Comparison of ENCODE assay signal across 9 cellular contexts in the genomic region with DNA sequence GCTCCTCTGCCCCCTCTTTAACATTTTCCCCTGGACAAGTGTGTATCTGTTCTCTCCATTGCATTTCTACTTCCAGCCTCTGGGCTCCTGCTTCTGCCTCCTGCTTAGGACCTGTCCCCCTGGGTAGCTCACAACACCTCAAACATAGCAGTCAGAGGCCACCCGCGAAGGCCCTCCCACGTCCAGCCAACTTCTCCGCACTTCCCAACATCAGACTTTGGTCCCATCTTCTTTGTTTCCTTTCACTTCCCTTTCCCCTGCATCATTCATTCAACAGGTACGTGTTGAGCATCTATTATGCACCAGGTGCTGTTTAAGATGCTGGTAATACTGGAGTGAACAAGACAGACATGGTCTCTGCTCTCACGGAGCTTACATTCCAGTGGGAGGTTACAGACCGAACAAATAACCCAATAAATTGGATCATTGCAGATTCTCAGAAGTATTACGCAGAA. TPM values are rescaled to one million over a fixed set of nuclear protein-coding genes. Genes with fewer than 3 reads are reported as not detected.
A peak's percentile ranks its signal among the peaks of the same experiment; 100 is the strongest.
DNase-seq lines count a peak whose midpoint lies in the region; ATAC-seq and TF ChIP-seq lines count a peak whose summit lies in the region.
"Had no signal": no experiment of that assay in that cellular context is flagged by ENCODE, and none has a peak within 500 bp of the region (broad histone marks: within the 10 kb centered on the region; RNA-seq: fewer than 3 reads in every experiment).

No MANE protein-coding gene starts in this region.

- peak overlapping the region; percentile 98 for H3K27ac ChIP-seq in CD4-positive, CD25-positive, alpha-beta regulatory T cell (ENCODE audit: insufficient read depth, low read length, poor library complexity, severe bottlenecking)
- peak overlapping the region; percentile 98 for H3K27ac ChIP-seq in colonic mucosa
- H3K27ac ChIP-seq in naive thymus-derived CD4-positive, alpha-beta T cell (ENCODE audit: low read depth, low read length): peak overlapping the region; percentile 95

- CTCF ChIA-PET in naive thymus-derived CD4-positive, alpha-beta T cell (lab: Charles Lee): interaction anchor here (0.7 to 11.7 kb wide), 6 partner anchors 8 to 163 kb away, joined by 3 to 460 read pairs (median 8); a partner anchor contains a TSS

- no peaks in the 10 kb centered on the region for H3K36me3 ChIP-seq in CD4-positive, CD25-positive, alpha-beta regulatory T cell (ENCODE audit: control insufficient read depth, insufficient read depth, low read length)
- H3K36me3 ChIP-seq in colonic mucosa: no peaks in the 10 kb centered on the region
- peaks cover 0 to 12% (median 0%) of the 10 kb centered on the region in 3 experiments for H3K36me3 ChIP-seq in naive thymus-derived CD4-positive, alpha-beta T cell (ENCODE audit: control insufficient read depth in 2 of 3, insufficient read depth in 3 of 3, low read length in 3 of 3)

- POLR2A ChIA-PET in naive thymus-derived CD4-positive, alpha-beta T cell (lab: Charles Lee): interaction anchor here (1.0 to 21.6 kb wide), 11 partner anchors 13 to 499 kb away, joined by 3 to 1270 read pairs (median 43); a partner anchor contains a TSS

- intact Hi-C loops in colonic mucosa (cut with DNase I): no loop called here
- intact Hi-C loops in naive thymus-derived CD4-positive, alpha-beta T cell (cut with micrococcal nuclease): no loop called here

- no peak for TF ChIP-seq CTCF in colonic mucosa (IDR thresholded peaks at IDR 0.05)

- peaks cover 14 to 84% (median 46%) of the 10 kb centered on the region in 4 donors for H3K4me1 Mint-ChIP-seq in CD4-positive, CD25-positive, alpha-beta regulatory T cell
- peaks cover 40 to 64% (median 58%) of the 10 kb centered on the region in 3 donors for H3K4me1 Mint-ChIP-seq in IgD-negative memory B cell
- peaks cover 45 to 84% (median 72%) of the 10 kb centered on the region in 7 donors for H3K4me1 Mint-ChIP-seq in naive thymus-derived CD4-positive, alpha-beta T cell

- H3K9me3 Mint-ChIP-seq in CD4-positive, CD25-positive, alpha-beta regulatory T cell: no peaks in the 10 kb centered on the region
- no peaks in the 10 kb centered on the region for H3K9me3 Mint-ChIP-seq in IgD-negative memory B cell
- peaks cover 0 to 7% (median 0%) of the 10 kb centered on the region in 11 donors for H3K9me3 Mint-ChIP-seq in naive thymus-derived CD4-positive, alpha-beta T cell

- peak overlapping the region; percentile 97 to 99 (median 98) for H3K27ac Mint-ChIP-seq in CD4-positive, CD25-positive, alpha-beta regulatory T cell
- peak overlapping the region; percentile 95 to 100 (median 99) for H3K27ac Mint-ChIP-seq in IgD-negative memory B cell
- peak overlapping the region; percentile 95 to 100 (median 98) for H3K27ac Mint-ChIP-seq in naive thymus-derived CD4-positive, alpha-beta T cell

- peak overlapping the region; percentile 88 to 99 (median 96) for H3K4me3 Mint-ChIP-seq in CD4-positive, CD25-positive, alpha-beta regulatory T cell
- peak overlapping the region; percentile 70 to 94 (median 93) for H3K4me3 Mint-ChIP-seq in IgD-negative memory B cell
- peak overlapping the region; percentile 88 to 100 (median 96) for H3K4me3 Mint-ChIP-seq in naive thymus-derived CD4-positive, alpha-beta T cell

- H3K4me3 ChIP-seq in CD4-positive, CD25-positive, alpha-beta regulatory T cell (ENCODE audit: low read depth, low read length): peak overlapping the region; percentile 58
- peak overlapping the region; percentile 33 for H3K4me3 ChIP-seq in colonic mucosa
- peak overlapping the region; percentile 94 for H3K4me3 ChIP-seq in naive thymus-derived CD4-positive, alpha-beta T cell (ENCODE audit: low read length)

- ATAC-seq in CD4-positive, CD25-positive, alpha-beta regulatory T cell (ENCODE audit: low read depth in 2 of 2): no peak
- ATAC-seq in naive thymus-derived CD4-positive, alpha-beta T cell: no peak

- no peaks in the 10 kb centered on the region for H3K27me3 ChIP-seq in CD4-positive, CD25-positive, alpha-beta regulatory T cell (ENCODE audit: control insufficient read depth, insufficient read depth, low read length)
- no peaks in the 10 kb centered on the region for H3K27me3 ChIP-seq in colonic mucosa
- no peaks in the 10 kb centered on the region for H3K27me3 ChIP-seq in naive thymus-derived CD4-positive, alpha-beta T cell (ENCODE audit: control insufficient read depth in 2 of 2, insufficient read depth in 2 of 2, low read length in 2 of 2)

- H3K27me3 Mint-ChIP-seq in CD4-positive, CD25-positive, alpha-beta regulatory T cell: peaks cover 4% of the 10 kb centered on the region
- H3K27me3 Mint-ChIP-seq in IgD-negative memory B cell: no peaks in the 10 kb centered on the region
- no peaks in the 10 kb centered on the region for H3K27me3 Mint-ChIP-seq in naive thymus-derived CD4-positive, alpha-beta T cell

- no peaks in the 10 kb centered on the region for H3K9me3 ChIP-seq in CD4-positive, CD25-positive, alpha-beta regulatory T cell (ENCODE audit: control insufficient read depth in 2 of 2, low read length in 2 of 2)
- H3K9me3 ChIP-seq in colonic mucosa: no peaks in the 10 kb centered on the region
- no peaks in the 10 kb centered on the region for H3K9me3 ChIP-seq in naive thymus-derived CD4-positive, alpha-beta T cell (ENCODE audit: control insufficient read depth in 2 of 3, low read length in 3 of 3)

- H3K4me1 ChIP-seq in CD4-positive, CD25-positive, alpha-beta regulatory T cell (ENCODE audit: control insufficient read depth, insufficient read depth, low read length, poor library complexity, severe bottlenecking): peaks cover 90% of the 10 kb centered on the region
- peaks cover 14% of the 10 kb centered on the region for H3K4me1 ChIP-seq in colonic mucosa
- H3K4me1 ChIP-seq in naive thymus-derived CD4-positive, alpha-beta T cell (ENCODE audit: control insufficient read depth in 2 of 2, insufficient read depth in 2 of 2, low read length in 2 of 2): peaks cover 67 to 71% of the 10 kb centered on the region in 2 donors

- H3K9ac ChIP-seq in colonic mucosa (ENCODE audit: low read depth in 2 of 2, low read length in 2 of 2): peak overlapping the region; percentile 57 to 80

- no peaks in the 10 kb centered on the region for H3K36me3 Mint-ChIP-seq in CD4-positive, CD25-positive, alpha-beta regulatory T cell
- peaks cover 3% of the 10 kb centered on the region for H3K36me3 Mint-ChIP-seq in IgD-negative memory B cell
- H3K36me3 Mint-ChIP-seq in naive thymus-derived CD4-positive, alpha-beta T cell: peaks cover 0 to 11% (median 0%) of the 10 kb centered on the region in 5 donors

- no peak for DNase-seq in CD4-positive, CD25-positive, alpha-beta regulatory T cell
- DNase-seq in colonic mucosa (no peak), NCI-H1417 (lab: John Stamatoyannopoulos, UW) (no peak), COLO829 (ENCODE audit: low spot score) (no peak), NCI-H1105 treated with DMSO at 0.1 percent for 48 hours (lab: John Stamatoyannopoulos, UW) (no peak)
- no peak for DNase-seq in naive thymus-derived CD4-positive, alpha-beta T cell
- DNase-seq in stimulated activated CD4-positive, alpha-beta T cell treated with anti-CD3 and anti-CD28 coated beads, Interleukin-2, amount 100 ng/mL, for 24 hours: no peak

RNA-seq across cellular contexts. Expression of a gene that starts 3.1 kb away (rescaled TPM):
- 186 TPM for total RNA-seq in CD4-positive, CD25-positive, alpha-beta regulatory T cell
- polyA plus RNA-seq in CD4-positive, CD25-positive, alpha-beta regulatory T cell: 100 to 1,000 TPM; 310 to 410 (median 340) TPM
- polyA plus RNA-seq in IgD-negative memory B cell: 141 TPM
- 100 to 1,000 TPM; 114 to 206 TPM for total RNA-seq in colonic mucosa
- 100 to 1,000 TPM; 148 to 592 (median 362) TPM for total RNA-seq in naive thymus-derived CD4-positive, alpha-beta T cell
- 100 to 1,000 TPM; 394 to 401 TPM for polyA plus RNA-seq in naive thymus-derived CD4-positive, alpha-beta T cell

RNA-seq across cellular contexts. Expression of a gene that starts 3.3 kb away (rescaled TPM):
- not detected for total RNA-seq in CD4-positive, CD25-positive, alpha-beta regulatory T cell
- polyA plus RNA-seq in CD4-positive, CD25-positive, alpha-beta regulatory T cell: not detected
- polyA plus RNA-seq in IgD-negative memory B cell: not detected
- not detected for total RNA-seq in colonic mucosa
- not detected for total RNA-seq in naive thymus-derived CD4-positive, alpha-beta T cell
- polyA plus RNA-seq in naive thymus-derived CD4-positive, alpha-beta T cell: not detected
- total RNA-seq: HT1080 had no signal

RNA-seq across cellular contexts. Expression of a gene that starts 4.2 kb away (rescaled TPM):
- total RNA-seq in CD4-positive, CD25-positive, alpha-beta regulatory T cell: 174 TPM
- polyA plus RNA-seq in CD4-positive, CD25-positive, alpha-beta regulatory T cell: 100 to 1,000 TPM; 261 to 321 (median 291) TPM
- 1,038 TPM for polyA plus RNA-seq in IgD-negative memory B cell
- 10 to 100 TPM; 44.8 to 48.1 TPM for total RNA-seq in colonic mucosa
- 100 to 1,000 TPM; 141 to 390 (median 242) TPM for total RNA-seq in naive thymus-derived CD4-positive, alpha-beta T cell
- polyA plus RNA-seq in naive thymus-derived CD4-positive, alpha-beta T cell: 100 to 1,000 TPM; 210 to 387 TPM

RNA-seq across cellular contexts. Expression of a gene that starts 19.2 kb away (rescaled TPM):
- 27.5 TPM for total RNA-seq in CD4-positive, CD25-positive, alpha-beta regulatory T cell
- under 1 TPM; 0.17 to 0.82 (median 0.53) TPM for polyA plus RNA-seq in CD4-positive, CD25-positive, alpha-beta regulatory T cell
- polyA plus RNA-seq in IgD-negative memory B cell: 1.4 TPM
- 100 to 1,000 TPM in 1 of 2 donors, 10 to 100 TPM in 1; 67.5 to 103 TPM for total RNA-seq in colonic mucosa
- total RNA-seq in naive thymus-derived CD4-positive, alpha-beta T cell: 10 to 100 TPM; 29.5 to 42.2 (median 34.4) TPM
- polyA plus RNA-seq in naive thymus-derived CD4-positive, alpha-beta T cell: 1 to 10 TPM in 1 of 2 donors, under 1 TPM in 1; 0.95 to 2.0 TPM

RNA-seq across cellular contexts. Expression of a gene that starts 23.5 kb away (rescaled TPM):
- total RNA-seq in CD4-positive, CD25-positive, alpha-beta regulatory T cell: 134 TPM
- polyA plus RNA-seq in CD4-positive, CD25-positive, alpha-beta regulatory T cell: 100 to 1,000 TPM; 118 to 134 (median 125) TPM
- polyA plus RNA-seq in IgD-negative memory B cell: 123 TPM
- total RNA-seq in colonic mucosa: 100 to 1,000 TPM; 233 to 323 TPM
- total RNA-seq in naive thymus-derived CD4-positive, alpha-beta T cell: 100 to 1,000 TPM; 132 to 209 (median 146) TPM
- 100 to 1,000 TPM; 113 to 121 TPM for polyA plus RNA-seq in naive thymus-derived CD4-positive, alpha-beta T cell

Comparison
In these comparisons a context has a peak if more than half of its experiments do, and no peak if none do; other contexts are left out.
1. H3K4me3 ChIP-seq: peak in every context shown above with its lines; median percentile 94 in naive thymus-derived CD4-positive, alpha-beta T cell; 58 in CD4-positive, CD25-positive, alpha-beta regulatory T cell; 33 in colonic mucosa.